9 cellular contexts compared by ENCODE assay signal in genomic region chr2:160063266-160063665, GRCh38. TPM values are rescaled to one million over a fixed set of nuclear protein-coding genes. Genes with fewer than 3 reads are reported as not detected.
A peak's percentile ranks its signal among the peaks of the same experiment; 100 is the strongest.
DNase-seq lines count a peak whose midpoint lies in the region; ATAC-seq and TF ChIP-seq lines count a peak whose summit lies in the region.
"Had no signal": no experiment of that assay in that cellular context is flagged by ENCODE, and none has a peak within 500 bp of the region (broad histone marks: within the 10 kb centered on the region; RNA-seq: fewer than 3 reads in every experiment).

No MANE protein-coding gene starts in this region.

- peaks cover 13% of the 10 kb centered on the region for H3K4me1 ChIP-seq in SJSA1 (replicated peaks)
- H3K4me1 ChIP-seq in ovary (ENCODE audit: insufficient read depth) = peaks cover 6% of the 10 kb centered on the region

- TF ChIP-seq CTCF in CD14-positive monocyte (IDR thresholded peaks at IDR 0.05) = no peak
- TF ChIP-seq CTCF in fibroblast of mammary gland (conservative IDR thresholded peaks at IDR 0.05; ENCODE audit: control insufficient read depth, insufficient read depth, low read depth, low read length) = no peak
- TF ChIP-seq CTCF in ovary (IDR thresholded peaks at IDR 0.05) = no peak

- H3K9me3 ChIP-seq in SJSA1 (replicated peaks) = no peaks in the 10 kb centered on the region
- no peaks in the 10 kb centered on the region for H3K9me3 ChIP-seq in ovary

- H3K4me3 ChIP-seq in SJSA1 = peak overlapping the region; percentile 52; the same call in 1 of the 2 replicates
- H3K4me3 ChIP-seq in fibroblast of mammary gland (ENCODE audit: control insufficient read depth, low read depth, low read length) = peak overlapping the region; percentile 59
- peak overlapping the region; percentile 88 for H3K4me3 ChIP-seq in ovary

- peaks cover 0 to 2% of the 10 kb centered on the region in 2 donors for H3K36me3 Mint-ChIP-seq in CD14-positive monocyte

- TF ChIP-seq POLR2A in ovary (IDR thresholded peaks at IDR 0.05) = no peak

- H3K27ac ChIP-seq in SJSA1 = no peak overlapping the region
- peak overlapping the region in 1 of 2 donors; percentile 54 for H3K27ac ChIP-seq in ovary

- H3K36me3 ChIP-seq in SJSA1 (no peaks in the 10 kb centered on the region), ovary (no peaks in the 10 kb centered on the region)

- peaks cover 20 to 34% (median 26%) of the 10 kb centered on the region in 3 donors for H3K27me3 Mint-ChIP-seq in CD14-positive monocyte (ENCODE audit: low read depth in 3 of 3)

- peak overlapping the region in 1 of 7 donors; percentile 1 for H3K27ac Mint-ChIP-seq in CD14-positive monocyte

- peaks cover 17% of the 10 kb centered on the region for H3K4me1 Mint-ChIP-seq in CD14-positive monocyte

- DNase-seq in CD14-positive monocyte (ENCODE audit: low spot score) = no peak
- no peak for DNase-seq in SJSA1 (ENCODE audit: low read depth in 1 of 2, low spot score in 2 of 2)
- DNase-seq in fibroblast of mammary gland (ENCODE audit: low read depth) = no peak
- DNase-seq in ovary = no peak
- no peak for DNase-seq in epidermal melanocyte (ENCODE audit: insufficient read length, low spot score)
- DNase-seq in NCI-H1694 treated with DMSO at 0.1 percent for 48 hours (lab: John Stamatoyannopoulos, UW) = no peak
- DNase-seq in NCI-H2081 (lab: John Stamatoyannopoulos, UW) = no peak
- DNase-seq: Kasumi-1 had no signal

- WGBS in ovary, 3 donors = 20 to 30% (median 28%) methylated on average over 5 of the region's 5 CpGs

- H3K27me3 ChIP-seq in SJSA1 (replicated peaks) = no peaks in the 10 kb centered on the region
- no peaks in the 10 kb centered on the region for H3K27me3 ChIP-seq in ovary

- intact Hi-C loops in CD14-positive monocyte (cut with micrococcal nuclease) (no loop called here), ovary (cut with DNase I) (no loop called here)

- H3K4me3 Mint-ChIP-seq in CD14-positive monocyte = peak overlapping the region; percentile 78 to 91

- TF ChIP-seq EP300 in ovary (IDR thresholded peaks at IDR 0.05) = no peak

- peaks cover 0 to 13% (median 7%) of the 10 kb centered on the region in 7 donors for H3K9me3 Mint-ChIP-seq in CD14-positive monocyte

- no peak for ATAC-seq in HG02623 (IDR thresholded peaks at IDR 0.05; ENCODE audit: unreplicated experiment)

RNA-seq across cellular contexts. Expression of gene PLA2R1, which starts 0.9 kb away (rescaled TPM):
- not detected for polyA plus RNA-seq in CD14-positive monocyte
- 1.9 and 2.3 TPM in 2 replicates for total RNA-seq in SJSA1 (2014; rRNA removed; shearing (Covaris generic))
- total RNA-seq in ovary = 10 to 100 TPM; 15.8 to 33.8 (median 20.5) TPM
- polyA plus RNA-seq in ovary = 10 to 100 TPM in 1 of 2 donors, 1 to 10 TPM in 1; 9.9 to 16.6 TPM
